ENCODE assay signal across 24 cellular contexts in the genomic region with DNA sequence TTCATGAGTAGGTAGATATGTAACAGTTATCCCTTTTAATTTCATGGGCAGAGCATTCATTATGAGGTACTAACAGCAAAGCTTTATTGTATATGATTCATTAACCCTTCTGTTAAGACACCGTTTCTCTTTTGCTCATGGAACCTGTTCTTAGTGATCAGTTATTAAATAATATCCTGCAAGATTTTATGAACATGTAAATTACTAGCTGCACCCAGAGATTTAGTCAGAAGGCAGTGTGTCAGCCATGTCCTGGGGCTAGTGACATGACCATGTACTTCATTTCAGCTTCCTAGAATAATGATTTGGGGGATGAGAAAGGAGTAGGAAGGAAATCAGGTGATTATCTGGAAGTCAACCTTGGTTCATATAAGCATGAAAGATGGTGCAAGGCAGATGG. TPM values are rescaled to one million over a fixed set of nuclear protein-coding genes. Genes with fewer than 3 reads are reported as not detected.
DNase-seq lines count a peak whose midpoint lies in the region; ATAC-seq and TF ChIP-seq lines count a peak whose summit lies in the region.
"Had no signal": no experiment of that assay in that cellular context is flagged by ENCODE, and none has a peak within 500 bp of the region (broad histone marks: within the 10 kb centered on the region; RNA-seq: fewer than 3 reads in every experiment).

No MANE protein-coding gene starts in this region.

- H3K27me3 Mint-ChIP-seq in GM23338 (ENCODE audit: insufficient read depth, low read depth, poor library complexity), result peaks cover 15% of the 10 kb centered on the region

- H3K79me2 ChIP-seq in GM23338 (replicated peaks; ENCODE audit: insufficient read depth), result no peaks in the 10 kb centered on the region

- peaks cover 6% of the 10 kb centered on the region for H4K20me1 ChIP-seq in GM23338 (replicated peaks; ENCODE audit: insufficient read depth)
- H4K20me1 ChIP-seq: BLaER1 had no signal

- H3K4me1 ChIP-seq in foreskin keratinocyte (peaks cover 4% of the 10 kb centered on the region), GM23338 (ENCODE audit: insufficient read depth) (no peaks in the 10 kb centered on the region; the same call in 1 of the 2 replicates)
- H3K4me1 ChIP-seq: BE2C, BLaER1 had no signal

- H3K36me3 ChIP-seq in GM23338 (ENCODE audit: insufficient read depth), result no peaks in the 10 kb centered on the region
- H3K36me3 ChIP-seq: BE2C, BLaER1 had no signal

- H3K4me3 ChIP-seq in epithelial cell of esophagus (ENCODE audit: low read length) (no peak overlapping the region), GM23338 (no peak overlapping the region)
- H3K4me3 ChIP-seq: BLaER1, GM12878 had no signal

- no peaks in the 10 kb centered on the region for H3F3A ChIP-seq in GM23338 (replicated peaks; ENCODE audit: low read depth)

- DNase-seq in epithelial cell of esophagus (ENCODE audit: low read depth) (peak; percentile 35), foreskin keratinocyte (peak in 1 of 2 donors; percentile 49), GM23338 (ENCODE audit: low spot score) (no peak)
- DNase-seq: 8988T; ACHN; BE2C; C1 segment of cervical spinal cord; CD4-positive, alpha-beta memory T cell; CD4-positive, CD25-positive, alpha-beta regulatory T cell; CD8-positive, alpha-beta memory T cell; COR-L47; DMS 273 treated with DMSO at 0.1 percent for 48 hours; DMS153; DMS53; DMS79; DND-41; EL; GDM1 had no signal

- no peak overlapping the region for H2AFZ ChIP-seq in GM23338

- H3K4me2 ChIP-seq in GM23338, result no peak overlapping the region
- H3K4me2 ChIP-seq: BLaER1 had no signal

- no peaks in the 10 kb centered on the region for H3K9me3 Mint-ChIP-seq in GM23338
- H3K9me3 Mint-ChIP-seq: CD4-positive, alpha-beta memory T cell; CD8-positive, alpha-beta memory T cell had no signal

- H3K36me3 Mint-ChIP-seq in GM23338 (ENCODE audit: low read depth), result no peaks in the 10 kb centered on the region; the same call in 2 of the 3 replicates
- H3K36me3 Mint-ChIP-seq: CD14-positive monocyte; CD4-positive, alpha-beta memory T cell; CD4-positive, CD25-positive, alpha-beta regulatory T cell; CD8-positive, alpha-beta memory T cell had no signal

- no peak overlapping the region for H3K4me3 Mint-ChIP-seq in GM23338
- H3K4me3 Mint-ChIP-seq: CD14-positive monocyte; CD4-positive, alpha-beta memory T cell; CD4-positive, CD25-positive, alpha-beta regulatory T cell; CD8-positive, alpha-beta memory T cell had no signal

- H3K27ac ChIP-seq in foreskin keratinocyte (no peak overlapping the region), GM23338 (ENCODE audit: low read depth) (no peak overlapping the region)
- H3K27ac ChIP-seq: BLaER1 had no signal

- peak; percentile 58 for ATAC-seq in foreskin keratinocyte
- ATAC-seq in GM19035 (IDR thresholded peaks at IDR 0.05; ENCODE audit: unreplicated experiment), result no peak
- ATAC-seq in GM18502 (IDR thresholded peaks at IDR 0.05; ENCODE audit: poor library complexity, unreplicated experiment), result no peak
- no peak for ATAC-seq in GM23338
- ATAC-seq: GM12878 had no signal

- TF ChIP-seq CTCF in epithelial cell of esophagus (IDR thresholded peaks at IDR 0.05; ENCODE audit: insufficient read depth, low read depth, low read length, missing control alignments), result no peak
- no peak for TF ChIP-seq CTCF in foreskin keratinocyte (conservative IDR thresholded peaks at IDR 0.05)
- no peak for TF ChIP-seq CTCF in GM23338 (conservative IDR thresholded peaks at IDR 0.05; ENCODE audit: low read depth in 2 of 2)

- H3K27ac Mint-ChIP-seq in GM23338, result no peak overlapping the region
- H3K27ac Mint-ChIP-seq: CD14-positive monocyte; CD4-positive, alpha-beta memory T cell; CD4-positive, CD25-positive, alpha-beta regulatory T cell; CD8-positive, alpha-beta memory T cell had no signal

- H3K4me1 Mint-ChIP-seq in GM23338, result no peaks in the 10 kb centered on the region
- H3K4me1 Mint-ChIP-seq: CD14-positive monocyte; CD8-positive, alpha-beta memory T cell had no signal

- no peaks in the 10 kb centered on the region for H3K9me2 ChIP-seq in GM23338 (ENCODE audit: insufficient read depth)

- H3K27me3 ChIP-seq in foreskin keratinocyte, result peaks cover 3% of the 10 kb centered on the region
- peaks cover 27% of the 10 kb centered on the region for H3K27me3 ChIP-seq in GM23338 (ENCODE audit: insufficient read depth)
- H3K27me3 ChIP-seq: BE2C had no signal

TF ChIP-seq in GM23338, 12 proteins besides CTCF, POLR2A, EP300 and RAD21 (continues in another document):
- TF ChIP-seq POLR2AphosphoS5 (IDR thresholded peaks at IDR 0.05; ENCODE audit: low read depth), result no peak
- TF ChIP-seq JUNB (IDR thresholded peaks at IDR 0.05; ENCODE audit: unreplicated experiment), result no peak
- TF ChIP-seq STAT1 (IDR thresholded peaks at IDR 0.05; ENCODE audit: unreplicated experiment), result no peak
- TF ChIP-seq REST (IDR thresholded peaks at IDR 0.05; ENCODE audit: unreplicated experiment), result no peak

RNA-seq across cellular contexts. Expression of gene MAST4, which starts 7.0 kb away (rescaled TPM):
- total RNA-seq in foreskin keratinocyte, result 26.4 and 28.3 TPM in 2 replicates
- polyA plus RNA-seq in foreskin keratinocyte (3.2 and 3.5 TPM in 2 replicates), GM23338 (2016; fragmentation: Nextera tagmentation; extraction: Ambion mirVana) (2.2 and 3.6 TPM in 2 replicates)
- total RNA-seq in GM23338 (2014; rRNA removed; shearing (Covaris generic)), result 2.7 and 8.5 TPM in 2 replicates
- total RNA-seq: G401 had no signal
